Comparison of ENCODE assay signal across 9 cellular contexts in the genomic region with DNA sequence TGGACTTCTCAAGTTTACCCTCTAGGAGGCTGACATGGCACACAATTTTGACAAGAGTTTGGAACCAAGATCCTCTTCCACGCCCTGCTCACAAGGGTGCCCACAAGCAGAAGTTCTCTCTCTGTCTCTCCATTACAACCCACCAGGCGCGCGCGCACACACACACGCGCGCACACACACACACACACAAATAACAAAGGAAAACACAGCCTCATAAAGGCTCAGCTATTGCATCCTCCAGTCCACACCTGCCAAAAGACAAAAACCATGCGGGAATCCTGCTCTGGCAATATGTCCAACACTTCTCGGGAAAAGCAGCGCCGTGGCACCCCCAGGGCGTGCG. TPM values are rescaled to one million over a fixed set of nuclear protein-coding genes. Genes with fewer than 3 reads are reported as not detected.
DNase-seq lines count a peak whose midpoint lies in the region; TF ChIP-seq lines count a peak whose summit lies in the region.
"Had no signal": no experiment of that assay in that cellular context is flagged by ENCODE, and none has a peak within 500 bp of the region (broad histone marks: within the 10 kb centered on the region; RNA-seq: fewer than 3 reads in every experiment).

No MANE protein-coding gene starts in this region.

- no peaks in the 10 kb centered on the region for H3F3A ChIP-seq in MM.1S (ENCODE audit: insufficient read depth, low read length)

- no peak overlapping the region for H3K9ac ChIP-seq in MM.1S (ENCODE audit: low read length)

- no peaks in the 10 kb centered on the region for H3K9me2 ChIP-seq in MM.1S (replicated peaks; ENCODE audit: insufficient read depth, low read length)

- TF ChIP-seq CTCF in MM.1S (IDR thresholded peaks at IDR 0.05; ENCODE audit: low read length) = no peak
- no peak for TF ChIP-seq CTCF in retinal pigment epithelial cell (conservative IDR thresholded peaks at IDR 0.05; ENCODE audit: low read depth, low read length)

- H3K79me2 ChIP-seq in MM.1S (ENCODE audit: low read length) = no peaks in the 10 kb centered on the region

- no peak overlapping the region for H3K27ac ChIP-seq in MM.1S (ENCODE audit: low read length)

- H3K4me3 ChIP-seq in MM.1S (ENCODE audit: low read length) = peak overlapping the region; percentile 80
- H3K4me3 ChIP-seq in retinal pigment epithelial cell (ENCODE audit: low read length) = peak overlapping the region; percentile 65

- H4K20me1 ChIP-seq in MM.1S (ENCODE audit: insufficient read depth, low read length) = no peaks in the 10 kb centered on the region

- H2AFZ ChIP-seq in MM.1S (ENCODE audit: low read length) = peak overlapping the region; percentile 53

- H3K4me1 ChIP-seq in MM.1S (ENCODE audit: low read length) = 0 out of 2 replicates have a peak, but pooled peaks cover 4% of the 10 kb centered on the region

- no peaks in the 10 kb centered on the region for H3K9me3 ChIP-seq in MM.1S (replicated peaks; ENCODE audit: insufficient read depth, low read length)

- DNase-seq in MM.1S = no peak
- peak; percentile 46 for DNase-seq in SK-N-DZ (ENCODE audit: low spot score)
- peak; percentile 6 for DNase-seq in globus pallidus (ENCODE audit: low spot score)
- DNase-seq in retinal pigment epithelial cell (ENCODE audit: low read depth) = no peak
- no peak for DNase-seq in activated CD8-positive, alpha-beta memory T cell treated with anti-CD3 and anti-CD28 coated beads, Interleukin-2, amount 50 U/mL, for 48 hours
- no peak for DNase-seq in inferior parietal cortex (ENCODE audit: extremely low spot score)
- no peak for DNase-seq in hippocampal formation (lab: John Stamatoyannopoulos, UW)
- no peak for DNase-seq in T-helper 9 cell
- DNase-seq: stimulated activated naive CD8-positive, alpha-beta T cell treated with anti-CD3 and anti-CD28 coated beads, Interleukin-15, amount 100 ng/mL, for 72 hours had no signal

- H3K4me2 ChIP-seq in MM.1S (ENCODE audit: low read depth, low read length) = peak overlapping the region; percentile 70; the same call in 1 of the 2 replicates

- no peaks in the 10 kb centered on the region for H3K36me3 ChIP-seq in MM.1S (replicated peaks; ENCODE audit: insufficient read depth, low read length)

- no peaks in the 10 kb centered on the region for H3K27me3 ChIP-seq in MM.1S (replicated peaks; ENCODE audit: insufficient read depth, low read length)

RNA-seq across cellular contexts. Expression of gene PAK5, which starts 0.9 kb away (rescaled TPM):
- polyA plus RNA-seq in SK-N-DZ (2014; cell fraction: cytosol; rRNA removed) = 3.6 and 5.2 TPM in 2 replicates
- 4.1 and 5.7 TPM in 2 replicates for polyA plus RNA-seq in SK-N-DZ (2014; cell fraction: nucleus; rRNA removed)

Comparison
In these comparisons a context has a peak if more than half of its experiments do, and no peak if none do; other contexts are left out.
1. DNase-seq: peak in SK-N-DZ (single experiment) and globus pallidus (single experiment); none in MM.1S (single experiment), retinal pigment epithelial cell (single experiment), activated CD8-positive, alpha-beta memory T cell treated with anti-CD3 and anti-CD28 coated beads, Interleukin-2, amount 50 U/mL, for 48 hours (single experiment), inferior parietal cortex (single experiment), hippocampal formation (0 of 2) and T-helper 9 cell (single experiment).